ENCODE assay signal across 20 cellular contexts in genomic region chr3:71294919-71295318, GRCh38.
"Had no signal": no experiment of that assay in that cellular context is flagged by ENCODE, and none has a peak within 500 bp of the region (broad histone marks: within the 10 kb centered on the region; RNA-seq: fewer than 3 reads in every experiment).

No MANE protein-coding gene starts in this region.

- H3K4me1 ChIP-seq: left ventricle myocardium inferior, right atrium auricular region, stomach, testis, upper lobe of right lung had no signal

- H3K4me3 Mint-ChIP-seq: memory B cell, natural killer cell had no signal

- H3K27ac Mint-ChIP-seq: memory B cell, natural killer cell had no signal

- ATAC-seq: activated naive CD4-positive, alpha-beta T cell treated with anti-CD3 and anti-CD28 coated beads, Interleukin-2, amount 50 U/mL, for 72 hours; heart left ventricle; mucosa of descending colon; natural killer cell; upper lobe of right lung had no signal

- H3K9me3 ChIP-seq: heart left ventricle, left ventricle myocardium inferior, mucosa of descending colon, right atrium auricular region, stomach, testis, upper lobe of right lung had no signal

- DNase-seq: activated CD4-positive, alpha-beta T cell treated with anti-CD3 and anti-CD28 coated beads, Interleukin-2, amount 50 U/mL, for 1 hour; activated CD4-positive, CD25-positive, alpha-beta regulatory T cell; activated effector memory CD4-positive, alpha-beta T cell treated with Interleukin-2 at 50 U/mL for 16 hours; cortex of kidney; effector CD4-positive, alpha-beta T cell; foreskin melanocyte; heart left ventricle; left ventricle myocardium inferior; mucosa of descending colon; natural killer cell; posterior cingulate gyrus; stimulated activated CD4-positive, alpha-beta T cell treated with anti-CD3 and anti-CD28 coated beads, Interleukin-4, amount 100 ng/mL, for 4 hours; stimulated activated CD8-positive, alpha-beta memory T cell treated with anti-CD3 and anti-CD28 coated beads, Interleukin-4, amount 100 ng/mL, for 48 hours; stomach; testis; upper lobe of right lung had no signal

- H3K27ac ChIP-seq: heart left ventricle, left ventricle myocardium inferior, right atrium auricular region, skin epidermis, stomach, testis, upper lobe of right lung had no signal

- H3K4me3 ChIP-seq: heart left ventricle, left ventricle myocardium inferior, mucosa of descending colon, right atrium auricular region, skin epidermis, stomach, testis, upper lobe of right lung had no signal

- H3K36me3 ChIP-seq: left ventricle myocardium inferior, right atrium auricular region, stomach, upper lobe of right lung had no signal

- H3K27me3 ChIP-seq: heart left ventricle, right atrium auricular region, stomach, testis, upper lobe of right lung had no signal

- H3K9me3 Mint-ChIP-seq: activated naive CD4-positive, alpha-beta T cell treated with anti-CD3 and anti-CD28 coated beads, Interleukin-2, amount 50 U/mL, for 72 hours; memory B cell; natural killer cell had no signal

- H3K36me3 Mint-ChIP-seq: natural killer cell had no signal
